10 cellular contexts compared by ENCODE assay signal in the genomic region with DNA sequence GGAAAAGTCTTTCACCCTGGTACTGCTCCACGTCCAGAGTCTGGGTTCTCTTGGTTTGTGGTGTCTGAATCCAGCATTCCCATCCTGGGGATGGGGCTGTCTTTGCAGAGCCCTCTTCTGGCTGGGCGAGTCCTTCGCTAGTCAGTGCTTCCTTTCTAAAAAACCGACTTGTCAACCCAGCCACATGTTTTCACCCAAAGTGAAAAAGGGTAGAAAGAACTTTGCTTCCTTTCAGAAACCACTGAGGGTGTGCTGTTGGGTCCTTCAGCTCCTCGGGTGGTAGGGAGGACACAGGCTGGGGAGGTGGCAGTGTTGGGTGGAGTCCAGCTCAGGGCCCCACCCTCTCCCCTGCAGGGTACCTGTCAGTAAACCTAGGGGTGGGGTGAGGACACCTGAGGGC. TPM values are rescaled to one million over a fixed set of nuclear protein-coding genes. Genes with fewer than 3 reads are reported as not detected.
DNase-seq lines count a peak whose midpoint lies in the region; ATAC-seq and TF ChIP-seq lines count a peak whose summit lies in the region.
"Not testable (repeated sequence)": the region's sequence is repeated elsewhere in the genome, so short reads cannot be mapped to it uniquely, and the experiment has no call there.
"Had no signal": no experiment of that assay in that cellular context is flagged by ENCODE, and none has a peak within 500 bp of the region (broad histone marks: within the 10 kb centered on the region; RNA-seq: fewer than 3 reads in every experiment).

No MANE protein-coding gene starts in this region.

- H3K4me1 ChIP-seq in left lung: not testable (repeated sequence)
- H3K4me1 ChIP-seq in stomach: peaks cover 0 to 11% (median 3%) of the 10 kb centered on the region in 4 donors

- not testable (repeated sequence) for H3K36me3 Mint-ChIP-seq in T-helper 17 cell (ENCODE audit: low read depth); activated naive CD8-positive, alpha-beta T cell treated with anti-CD3 and anti-CD28 coated beads, Interleukin-2, amount 50 U/mL, for 24 hours (ENCODE audit: low read depth)

- not testable (repeated sequence) for H3K9me3 ChIP-seq in T-helper 17 cell (ENCODE audit: control insufficient read depth, low read length, poor library complexity, severe bottlenecking); left lung; stomach

- H3K4me1 Mint-ChIP-seq in T-helper 17 cell: peaks cover 15% of the 10 kb centered on the region
- H3K4me1 Mint-ChIP-seq in activated naive CD8-positive, alpha-beta T cell treated with anti-CD3 and anti-CD28 coated beads, Interleukin-2, amount 50 U/mL, for 24 hours: peaks cover 35% of the 10 kb centered on the region

- TF ChIP-seq EP300 in stomach (IDR thresholded peaks at IDR 0.05): not testable (repeated sequence)

- not testable (repeated sequence) for H3K27me3 Mint-ChIP-seq in T-helper 17 cell; activated naive CD8-positive, alpha-beta T cell treated with anti-CD3 and anti-CD28 coated beads, Interleukin-2, amount 50 U/mL, for 24 hours

- 35 to 46% (median 43%) methylated on average over 3 to 5 of the region's 5 CpGs for whole genome bisulfite sequencing in stomach, 5 donors

- H3K36me3 ChIP-seq in left lung, stomach: not testable (repeated sequence)

- not testable (repeated sequence) for TF ChIP-seq POLR2A in stomach (IDR thresholded peaks at IDR 0.05)

- ATAC-seq in GM21381 (IDR thresholded peaks at IDR 0.05; ENCODE audit: unreplicated experiment): peak; percentile 62
- peak; percentile 56 for ATAC-seq in HG02943 (IDR thresholded peaks at IDR 0.05; ENCODE audit: low read depth, unreplicated experiment)
- peak; percentile 57 for ATAC-seq in T-helper 17 cell
- ATAC-seq in activated naive CD8-positive, alpha-beta T cell treated with anti-CD3 and anti-CD28 coated beads, Interleukin-2, amount 50 U/mL, for 24 hours: peak; percentile 35
- peak; percentile 24 for ATAC-seq in left lung

- H3K27ac ChIP-seq in HL-60 (replicated peaks): peak overlapping the region; percentile 84
- peak overlapping the region in 1 of 2 donors; percentile 77 for H3K27ac ChIP-seq in left lung
- peak overlapping the region in 3 of 5 donors; percentile 8 to 66 (median 48) for H3K27ac ChIP-seq in stomach

- intact Hi-C loops in left lung (cut with DNase I); stomach (cut with DNase I; ENCODE audit: low total_unique reads): not testable (repeated sequence)

- H3K4me3 Mint-ChIP-seq in T-helper 17 cell: peak overlapping the region; percentile 57
- H3K4me3 Mint-ChIP-seq in activated naive CD8-positive, alpha-beta T cell treated with anti-CD3 and anti-CD28 coated beads, Interleukin-2, amount 50 U/mL, for 24 hours: not testable (repeated sequence)

- H3K9me3 Mint-ChIP-seq in activated naive CD8-positive, alpha-beta T cell treated with anti-CD3 and anti-CD28 coated beads, Interleukin-2, amount 50 U/mL, for 24 hours: not testable (repeated sequence)

- H3K27ac Mint-ChIP-seq in T-helper 17 cell: peak overlapping the region; percentile 87
- peak overlapping the region; percentile 56 for H3K27ac Mint-ChIP-seq in activated naive CD8-positive, alpha-beta T cell treated with anti-CD3 and anti-CD28 coated beads, Interleukin-2, amount 50 U/mL, for 24 hours

- DNase-seq in GM12865 (ENCODE audit: low read depth) (peak; percentile 69), T-helper 17 cell (peak in 1 of 3 donors; percentile 16)
- DNase-seq in HL-60 (ENCODE audit: low read depth in 1 of 2, low spot score in 1 of 2); activated naive CD8-positive, alpha-beta T cell treated with anti-CD3 and anti-CD28 coated beads, Interleukin-2, amount 50 U/mL, for 24 hours; left lung; stomach: not testable (repeated sequence)

- not testable (repeated sequence) for H3K27me3 ChIP-seq in HL-60 (ENCODE audit: insufficient read depth, poor library complexity, severe bottlenecking); left lung; stomach

- not testable (repeated sequence) for H3K4me3 ChIP-seq in GM12865 (ENCODE audit: low read depth, low read length); HL-60 (replicated peaks; ENCODE audit: insufficient read depth, low read length); left lung; stomach

- TF ChIP-seq CTCF in GM12865 (IDR thresholded peaks at IDR 0.05; ENCODE audit: insufficient read depth, low read depth, low read length, missing control alignments); HL-60 (IDR thresholded peaks at IDR 0.05; ENCODE audit: insufficient read depth, low read length); left lung (IDR thresholded peaks at IDR 0.05); stomach (IDR thresholded peaks at IDR 0.05): not testable (repeated sequence)

RNA-seq across cellular contexts. Expression of a gene that starts 14.9 kb away (rescaled TPM):
- total RNA-seq in T-helper 17 cell (10 to 100 TPM; 66.3 to 72.5 TPM), left lung (10 to 100 TPM; 16.0 to 18.7 TPM), stomach (10 to 100 TPM in 3 of 5 donors, 1 to 10 TPM in 2; 1.2 to 23.5 (median 13.4) TPM)
- polyA plus RNA-seq in stomach: 10 to 100 TPM; 17.9 to 27.0 (median 21.5) TPM

RNA-seq across cellular contexts. Expression of a gene that starts 20.8 kb away (rescaled TPM):
- 100 to 1,000 TPM; 346 to 507 TPM for total RNA-seq in T-helper 17 cell
- total RNA-seq in left lung: 100 to 1,000 TPM; 113 to 120 TPM
- 100 to 1,000 TPM in 1 of 5 donors, 10 to 100 TPM in 3, 1 to 10 TPM in 1; 8.7 to 138 (median 66.4) TPM for total RNA-seq in stomach
- polyA plus RNA-seq in stomach: 10 to 100 TPM; 18.0 to 50.4 (median 32.9) TPM

RNA-seq across cellular contexts. Expression of a gene that starts 23.8 kb away (rescaled TPM):
- total RNA-seq in T-helper 17 cell (not detected), left lung (not detected), stomach (under 1 TPM in 1 of 5 donors, not detected in 4; 0.72 TPM)
- not detected for polyA plus RNA-seq in stomach
- total RNA-seq: body of pancreas had no signal
- polyA plus RNA-seq: esophagus had no signal
